Comparison of ENCODE assay signal across 1 cellular context in the genomic region with DNA sequence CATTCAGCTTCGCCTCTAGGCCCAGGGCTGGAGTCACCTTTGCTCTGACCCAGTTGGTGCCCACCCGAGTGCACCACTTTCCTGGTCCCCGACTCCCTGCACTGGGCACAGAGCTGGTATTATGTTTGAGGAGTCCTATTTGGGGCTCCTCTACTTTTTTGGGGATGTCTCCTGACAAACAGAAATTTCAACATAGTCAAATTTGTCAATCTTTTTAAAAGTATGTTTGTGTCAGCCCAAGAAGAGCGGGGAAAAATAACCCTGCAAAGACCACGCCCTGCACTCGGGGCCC.
TF ChIP-seq lines count a peak whose summit lies in the region.

No MANE protein-coding gene starts in this region.

TF ChIP-seq in K562, 482 proteins besides CTCF, POLR2A, EP300 and RAD21 (continued from another document):
- TF ChIP-seq, protein P1, sequence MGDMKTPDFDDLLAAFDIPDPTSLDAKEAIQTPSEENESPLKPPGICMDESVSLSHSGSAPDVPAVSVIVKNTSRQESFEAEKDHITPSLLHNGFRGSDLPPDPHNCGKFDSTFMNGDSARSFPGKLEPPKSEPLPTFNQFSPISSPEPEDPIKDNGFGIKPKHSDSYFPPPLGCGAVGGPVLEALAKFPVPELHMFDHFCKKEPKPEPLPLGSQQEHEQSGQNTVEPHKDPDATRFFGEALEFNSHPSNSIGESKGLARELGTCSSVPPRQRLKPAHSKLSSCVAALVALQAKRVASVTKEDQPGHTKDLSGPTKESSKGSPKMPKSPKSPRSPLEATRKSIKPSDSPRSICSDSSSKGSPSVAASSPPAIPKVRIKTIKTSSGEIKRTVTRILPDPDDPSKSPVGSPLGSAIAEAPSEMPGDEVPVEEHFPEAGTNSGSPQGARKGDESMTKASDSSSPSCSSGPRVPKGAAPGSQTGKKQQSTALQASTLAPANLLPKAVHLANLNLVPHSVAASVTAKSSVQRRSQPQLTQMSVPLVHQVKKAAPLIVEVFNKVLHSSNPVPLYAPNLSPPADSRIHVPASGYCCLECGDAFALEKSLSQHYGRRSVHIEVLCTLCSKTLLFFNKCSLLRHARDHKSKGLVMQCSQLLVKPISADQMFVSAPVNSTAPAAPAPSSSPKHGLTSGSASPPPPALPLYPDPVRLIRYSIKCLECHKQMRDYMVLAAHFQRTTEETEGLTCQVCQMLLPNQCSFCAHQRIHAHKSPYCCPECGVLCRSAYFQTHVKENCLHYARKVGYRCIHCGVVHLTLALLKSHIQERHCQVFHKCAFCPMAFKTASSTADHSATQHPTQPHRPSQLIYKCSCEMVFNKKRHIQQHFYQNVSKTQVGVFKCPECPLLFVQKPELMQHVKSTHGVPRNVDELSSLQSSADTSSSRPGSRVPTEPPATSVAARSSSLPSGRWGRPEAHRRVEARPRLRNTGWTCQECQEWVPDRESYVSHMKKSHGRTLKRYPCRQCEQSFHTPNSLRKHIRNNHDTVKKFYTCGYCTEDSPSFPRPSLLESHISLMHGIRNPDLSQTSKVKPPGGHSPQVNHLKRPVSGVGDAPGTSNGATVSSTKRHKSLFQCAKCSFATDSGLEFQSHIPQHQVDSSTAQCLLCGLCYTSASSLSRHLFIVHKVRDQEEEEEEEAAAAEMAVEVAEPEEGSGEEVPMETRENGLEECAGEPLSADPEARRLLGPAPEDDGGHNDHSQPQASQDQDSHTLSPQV (IDR thresholded peaks at IDR 0.05), result peak; percentile 99
- TF ChIP-seq ZFP1 (CRISPR knock-in tag; IDR thresholded peaks at IDR 0.05) (no peak), TEAD2 (tag; IDR thresholded peaks at IDR 0.05) (peak; percentile 75), JUND (IDR thresholded peaks at IDR 0.05; ENCODE audit: borderline replicate concordance, low read depth, low read length) (peak; percentile 0; the same call in 1 of the 2 replicates), JUND (tag; IDR thresholded peaks at IDR 0.05; ENCODE audit: borderline replicate concordance, low read depth, low read length) (no peak), AFF1 (IDR thresholded peaks at IDR 0.05; ENCODE audit: low read depth in 1 of 2, partially characterized antibody in 2 of 2) (peak in 1 of 2 experiments; percentile 60), CSDE1 (IDR thresholded peaks at IDR 0.05) (no peak), HINFP (tag; conservative IDR thresholded peaks at IDR 0.05; ENCODE audit: low read depth) (0 out of 2 replicates have a peak, but pooled peaks have one; percentile 49), PTBP1 (IDR thresholded peaks at IDR 0.05; ENCODE audit: low read depth, low read length) (0 out of 2 replicates have a peak, but pooled peaks have one; percentile 45), HDAC8 (tag; IDR thresholded peaks at IDR 0.05) (peak; percentile 69), IFI16 (CRISPR knock-in tag; IDR thresholded peaks at IDR 0.05) (0 out of 2 replicates have a peak, but pooled peaks have one; percentile 65), NCOR1 (IDR thresholded peaks at IDR 0.05) (no peak; the same call in 1 of the 2 replicates), TRIM24 (IDR thresholded peaks at IDR 0.05) (peak in 1 of 2 experiments; percentile 75; a peak in 1 of 4 replicates), ZC3H11A (IDR thresholded peaks at IDR 0.05; ENCODE audit: low read depth, low read length) (0 out of 2 replicates have a peak, but pooled peaks have one; percentile 26), CEBPB (tag; IDR thresholded peaks at IDR 0.05) (peak; percentile 64), MEF2D (tag; conservative IDR thresholded peaks at IDR 0.05; ENCODE audit: low read depth) (peak; percentile 67; the same call in 1 of the 2 replicates), MAFG (tag; conservative IDR thresholded peaks at IDR 0.05) (0 out of 2 replicates have a peak, but pooled peaks have one; percentile 6), HDAC2 (IDR thresholded peaks at IDR 0.05) (0 out of 2 replicates have a peak, but pooled peaks have one; percentile 82), ZNF707 (CRISPR knock-in tag; conservative IDR thresholded peaks at IDR 0.05) (peak; percentile 57; the same call in 1 of the 2 replicates), ZNF24 (IDR thresholded peaks at IDR 0.05) (0 out of 2 replicates have a peak, but pooled peaks have one; percentile 55), ZNF224 (CRISPR knock-in tag; IDR thresholded peaks at IDR 0.05) (0 out of 2 replicates have a peak, but pooled peaks have one; percentile 47), ZNF140 (CRISPR knock-in tag; IDR thresholded peaks at IDR 0.05) (0 out of 2 replicates have a peak, but pooled peaks have one; percentile 42), SMAD3 (CRISPR knock-in tag; conservative IDR thresholded peaks at IDR 0.05) (peak; percentile 77; the same call in 1 of the 2 replicates), NR4A1 (CRISPR knock-in tag; IDR thresholded peaks at IDR 0.05) (no peak), NR4A1 (tag; IDR thresholded peaks at IDR 0.05) (peak; percentile 91), LCOR (CRISPR knock-in tag; IDR thresholded peaks at IDR 0.05) (no peak)
- TF ChIP-seq, protein P2, sequence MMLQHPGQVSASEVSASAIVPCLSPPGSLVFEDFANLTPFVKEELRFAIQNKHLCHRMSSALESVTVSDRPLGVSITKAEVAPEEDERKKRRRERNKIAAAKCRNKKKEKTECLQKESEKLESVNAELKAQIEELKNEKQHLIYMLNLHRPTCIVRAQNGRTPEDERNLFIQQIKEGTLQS (IDR thresholded peaks at IDR 0.05), result no peak
- TF ChIP-seq, protein P2 (CRISPR knock-in tag; conservative IDR thresholded peaks at IDR 0.05), result peak; percentile 38; the same call in 1 of the 2 replicates
- TF ChIP-seq, protein P3, sequence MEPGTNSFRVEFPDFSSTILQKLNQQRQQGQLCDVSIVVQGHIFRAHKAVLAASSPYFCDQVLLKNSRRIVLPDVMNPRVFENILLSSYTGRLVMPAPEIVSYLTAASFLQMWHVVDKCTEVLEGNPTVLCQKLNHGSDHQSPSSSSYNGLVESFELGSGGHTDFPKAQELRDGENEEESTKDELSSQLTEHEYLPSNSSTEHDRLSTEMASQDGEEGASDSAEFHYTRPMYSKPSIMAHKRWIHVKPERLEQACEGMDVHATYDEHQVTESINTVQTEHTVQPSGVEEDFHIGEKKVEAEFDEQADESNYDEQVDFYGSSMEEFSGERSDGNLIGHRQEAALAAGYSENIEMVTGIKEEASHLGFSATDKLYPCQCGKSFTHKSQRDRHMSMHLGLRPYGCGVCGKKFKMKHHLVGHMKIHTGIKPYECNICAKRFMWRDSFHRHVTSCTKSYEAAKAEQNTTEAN (CRISPR knock-in tag; IDR thresholded peaks at IDR 0.05), result peak; percentile 44; the same call in 1 of the 2 replicates
- TF ChIP-seq, protein P4, sequence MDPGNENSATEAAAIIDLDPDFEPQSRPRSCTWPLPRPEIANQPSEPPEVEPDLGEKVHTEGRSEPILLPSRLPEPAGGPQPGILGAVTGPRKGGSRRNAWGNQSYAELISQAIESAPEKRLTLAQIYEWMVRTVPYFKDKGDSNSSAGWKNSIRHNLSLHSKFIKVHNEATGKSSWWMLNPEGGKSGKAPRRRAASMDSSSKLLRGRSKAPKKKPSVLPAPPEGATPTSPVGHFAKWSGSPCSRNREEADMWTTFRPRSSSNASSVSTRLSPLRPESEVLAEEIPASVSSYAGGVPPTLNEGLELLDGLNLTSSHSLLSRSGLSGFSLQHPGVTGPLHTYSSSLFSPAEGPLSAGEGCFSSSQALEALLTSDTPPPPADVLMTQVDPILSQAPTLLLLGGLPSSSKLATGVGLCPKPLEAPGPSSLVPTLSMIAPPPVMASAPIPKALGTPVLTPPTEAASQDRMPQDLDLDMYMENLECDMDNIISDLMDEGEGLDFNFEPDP (CRISPR knock-in tag; IDR thresholded peaks at IDR 0.05), result no peak
- TF ChIP-seq, protein P5, sequence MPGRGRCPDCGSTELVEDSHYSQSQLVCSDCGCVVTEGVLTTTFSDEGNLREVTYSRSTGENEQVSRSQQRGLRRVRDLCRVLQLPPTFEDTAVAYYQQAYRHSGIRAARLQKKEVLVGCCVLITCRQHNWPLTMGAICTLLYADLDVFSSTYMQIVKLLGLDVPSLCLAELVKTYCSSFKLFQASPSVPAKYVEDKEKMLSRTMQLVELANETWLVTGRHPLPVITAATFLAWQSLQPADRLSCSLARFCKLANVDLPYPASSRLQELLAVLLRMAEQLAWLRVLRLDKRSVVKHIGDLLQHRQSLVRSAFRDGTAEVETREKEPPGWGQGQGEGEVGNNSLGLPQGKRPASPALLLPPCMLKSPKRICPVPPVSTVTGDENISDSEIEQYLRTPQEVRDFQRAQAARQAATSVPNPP (IDR thresholded peaks at IDR 0.05; ENCODE audit: borderline replicate concordance, insufficient read depth, insufficient read length), result no peak
TF ChIP-seq in K562: peak in this region for 51.
